8 cellular contexts compared by ENCODE assay signal in the genomic region with DNA sequence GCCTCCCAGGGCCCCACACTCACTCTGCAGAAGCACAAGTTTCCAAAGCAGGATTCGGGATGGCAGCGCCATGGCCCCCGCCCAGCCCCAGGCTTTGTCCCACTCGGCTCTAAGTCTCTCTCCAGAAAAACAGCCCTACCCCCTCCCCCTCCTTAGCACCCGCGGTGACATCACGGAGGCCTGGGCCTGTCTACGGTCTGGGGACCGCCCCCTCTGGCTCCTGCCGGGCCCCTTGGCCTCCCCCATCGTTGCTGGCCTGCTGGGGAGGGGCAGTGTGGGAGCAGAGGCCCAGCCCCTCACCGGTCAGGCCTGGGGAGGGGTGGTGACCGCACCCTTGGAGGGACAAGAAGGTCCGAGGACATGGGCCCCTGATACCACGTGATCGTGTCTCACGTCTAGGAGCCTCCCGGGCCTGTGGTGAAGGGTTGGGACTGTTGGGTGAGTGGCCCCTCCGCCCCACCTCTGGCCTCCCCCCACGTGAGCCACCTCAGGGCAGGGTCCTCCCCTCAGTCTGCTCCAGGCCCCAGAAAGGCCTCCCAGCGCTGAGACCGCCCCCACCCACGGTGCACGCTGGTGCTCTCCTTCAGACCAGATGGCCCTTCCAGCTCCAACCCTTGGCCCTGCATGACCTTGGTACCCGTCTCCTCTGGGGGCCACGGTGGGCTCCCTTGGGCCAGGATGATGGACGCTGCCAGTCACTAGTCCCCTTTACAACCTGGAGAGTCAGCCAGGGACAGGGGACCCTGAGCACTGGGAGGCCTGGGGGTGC. TPM values are rescaled to one million over a fixed set of nuclear protein-coding genes. Genes with fewer than 3 reads are reported as not detected.
DNase-seq lines count a peak whose midpoint lies in the region; ATAC-seq and TF ChIP-seq lines count a peak whose summit lies in the region.

A gene with protein sequence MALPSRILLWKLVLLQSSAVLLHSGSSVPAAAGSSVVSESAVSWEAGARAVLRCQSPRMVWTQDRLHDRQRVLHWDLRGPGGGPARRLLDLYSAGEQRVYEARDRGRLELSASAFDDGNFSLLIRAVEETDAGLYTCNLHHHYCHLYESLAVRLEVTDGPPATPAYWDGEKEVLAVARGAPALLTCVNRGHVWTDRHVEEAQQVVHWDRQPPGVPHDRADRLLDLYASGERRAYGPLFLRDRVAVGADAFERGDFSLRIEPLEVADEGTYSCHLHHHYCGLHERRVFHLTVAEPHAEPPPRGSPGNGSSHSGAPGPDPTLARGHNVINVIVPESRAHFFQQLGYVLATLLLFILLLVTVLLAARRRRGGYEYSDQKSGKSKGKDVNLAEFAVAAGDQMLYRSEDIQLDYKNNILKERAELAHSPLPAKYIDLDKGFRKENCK (minus strand): TSS at position 123 of the 769 bp plus-strand sequence. CDS start 51 bp downstream, at position 72.

- DNase-seq in AG09319 (ENCODE audit: extremely low read depth, low read depth) (peak; percentile 84), RPMI7951 (ENCODE audit: low read depth) (peak; percentile 44), fibroblast of pulmonary artery (ENCODE audit: low read depth) (peak; percentile 76), nephron progenitor cell (peak; percentile 63)
- DNase-seq in activated T-helper 2 cell treated with anti-CD3 and anti-CD28 coated beads, Interferon-gamma antibody, Interleukin-2, Interleukin-4, amounts not matched to agents 10 μg/mL and 5 μg/mL and 100 μg/mL, durations not matched to agents 14 hours and 24 hours and 36 hours (ENCODE audit: low spot score), result no peak
- DNase-seq in stimulated activated CD8-positive, alpha-beta memory T cell treated with anti-CD3 and anti-CD28 coated beads, Interleukin-4, amount 100 ng/mL, for 48 hours, result no peak

- peak within 1 kb of the TSS; percentile 99 for H3K27ac Mint-ChIP-seq in nephron progenitor cell
- H3K27ac Mint-ChIP-seq in activated T-helper 2 cell treated with anti-CD3 and anti-CD28 coated beads, Interferon-gamma antibody, Interleukin-2, Interleukin-4, amounts not matched to agents 10 μg/mL and 5 μg/mL and 100 μg/mL, durations not matched to agents 14 hours and 24 hours and 36 hours, result no peak within 1 kb of the TSS

- peaks cover 59% of the 10 kb centered on the region for H3K4me1 Mint-ChIP-seq in nephron progenitor cell
- H3K4me1 Mint-ChIP-seq in activated T-helper 2 cell treated with anti-CD3 and anti-CD28 coated beads, Interferon-gamma antibody, Interleukin-2, Interleukin-4, amounts not matched to agents 10 μg/mL and 5 μg/mL and 100 μg/mL, durations not matched to agents 14 hours and 24 hours and 36 hours (ENCODE audit: low read depth), result peaks cover 6% of the 10 kb centered on the region

- peak within 1 kb of the TSS; percentile 86 for H3K4me3 Mint-ChIP-seq in nephron progenitor cell
- H3K4me3 Mint-ChIP-seq in activated T-helper 2 cell treated with anti-CD3 and anti-CD28 coated beads, Interferon-gamma antibody, Interleukin-2, Interleukin-4, amounts not matched to agents 10 μg/mL and 5 μg/mL and 100 μg/mL, durations not matched to agents 14 hours and 24 hours and 36 hours (ENCODE audit: low read depth), result no peak within 1 kb of the TSS

- ATAC-seq in HG03280 (IDR thresholded peaks at IDR 0.05; ENCODE audit: unreplicated experiment) (no peak), GM21528 (IDR thresholded peaks at IDR 0.05; ENCODE audit: low FRiP score, unreplicated experiment) (no peak)

- no peak for TF ChIP-seq CTCF in AG09319 (IDR thresholded peaks at IDR 0.05; ENCODE audit: low read depth, low read length)
- TF ChIP-seq CTCF in fibroblast of pulmonary artery (IDR thresholded peaks at IDR 0.05; ENCODE audit: low read length, missing control alignments), result no peak
- no peak for TF ChIP-seq CTCF in nephron progenitor cell (IDR thresholded peaks at IDR 0.05)

- intact Hi-C loops in activated T-helper 2 cell treated with anti-CD3 and anti-CD28 coated beads, Interferon-gamma antibody, Interleukin-2, Interleukin-4, amounts not matched to agents 10 μg/mL and 5 μg/mL and 100 μg/mL, durations not matched to agents 14 hours and 24 hours and 36 hours (cut with micrococcal nuclease), result no loop called here

- no peaks in the 10 kb centered on the region for H3K36me3 Mint-ChIP-seq in nephron progenitor cell (ENCODE audit: low read depth)
- H3K36me3 Mint-ChIP-seq in activated T-helper 2 cell treated with anti-CD3 and anti-CD28 coated beads, Interferon-gamma antibody, Interleukin-2, Interleukin-4, amounts not matched to agents 10 μg/mL and 5 μg/mL and 100 μg/mL, durations not matched to agents 14 hours and 24 hours and 36 hours (ENCODE audit: low read depth), result no peaks in the 10 kb centered on the region

- H3K9me3 Mint-ChIP-seq in nephron progenitor cell, result no peaks in the 10 kb centered on the region
- H3K9me3 Mint-ChIP-seq in activated T-helper 2 cell treated with anti-CD3 and anti-CD28 coated beads, Interferon-gamma antibody, Interleukin-2, Interleukin-4, amounts not matched to agents 10 μg/mL and 5 μg/mL and 100 μg/mL, durations not matched to agents 14 hours and 24 hours and 36 hours, result no peaks in the 10 kb centered on the region

- peaks cover 5% of the 10 kb centered on the region for H3K27me3 Mint-ChIP-seq in nephron progenitor cell (ENCODE audit: low read depth, poor library complexity)
- H3K27me3 Mint-ChIP-seq in activated T-helper 2 cell treated with anti-CD3 and anti-CD28 coated beads, Interferon-gamma antibody, Interleukin-2, Interleukin-4, amounts not matched to agents 10 μg/mL and 5 μg/mL and 100 μg/mL, durations not matched to agents 14 hours and 24 hours and 36 hours (ENCODE audit: low read depth), result peaks cover 20% of the 10 kb centered on the region

- peak within 1 kb of the TSS; percentile 64 for H3K4me3 ChIP-seq in fibroblast of pulmonary artery (replicated peaks; ENCODE audit: low read depth, low read length)

RNA-seq across cellular contexts. Expression of the gene that starts here (rescaled TPM):
- 4.0 and 4.1 TPM in 2 replicates for total RNA-seq in RPMI7951 (2014; rRNA removed; shearing (Covaris generic))
- total RNA-seq in activated T-helper 2 cell treated with anti-CD3 and anti-CD28 coated beads, Interferon-gamma antibody, Interleukin-2, Interleukin-4, amounts not matched to agents 10 μg/mL and 5 μg/mL and 100 μg/mL, durations not matched to agents 14 hours and 24 hours and 36 hours, result 0.21 TPM in 1 of 2 replicates, not detected in the other

Comparison
In these comparisons a context has a peak if more than half of its experiments do, and no peak if none do; other contexts are left out.
1. DNase-seq: peak in AG09319 (single experiment), RPMI7951 (single experiment), fibroblast of pulmonary artery (single experiment) and nephron progenitor cell (single experiment); none in activated T-helper 2 cell treated with anti-CD3 and anti-CD28 coated beads, Interferon-gamma antibody, Interleukin-2, Interleukin-4, amounts not matched to agents 10 μg/mL and 5 μg/mL and 100 μg/mL, durations not matched to agents 14 hours and 24 hours and 36 hours (single experiment) and stimulated activated CD8-positive, alpha-beta memory T cell treated with anti-CD3 and anti-CD28 coated beads, Interleukin-4, amount 100 ng/mL, for 48 hours (single experiment).